ENCODE assay signal across 10 cellular contexts in the genomic region with DNA sequence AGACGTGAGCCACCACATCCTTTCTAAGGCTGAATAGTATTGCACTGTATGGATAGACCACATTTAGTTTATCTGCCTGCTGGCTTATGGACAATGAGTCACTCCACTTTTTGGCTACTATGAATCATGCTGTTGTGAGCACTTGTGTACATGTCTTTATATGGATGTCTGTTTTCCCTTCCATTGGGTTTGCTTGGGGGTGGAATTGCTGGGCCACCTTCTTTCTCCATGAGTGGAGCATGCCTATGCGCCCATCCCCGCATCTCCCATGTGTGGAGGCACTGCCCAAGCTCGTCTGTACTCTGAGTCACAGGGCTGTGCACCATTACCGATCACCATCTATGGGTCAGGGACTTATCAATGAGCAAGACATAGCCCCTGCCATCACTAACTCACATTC.
DNase-seq lines count a peak whose midpoint lies in the region; ATAC-seq and TF ChIP-seq lines count a peak whose summit lies in the region.
"Had no signal": no experiment of that assay in that cellular context is flagged by ENCODE, and none has a peak within 500 bp of the region (broad histone marks: within the 10 kb centered on the region; RNA-seq: fewer than 3 reads in every experiment).

No MANE protein-coding gene starts in this region.

- POLR2A ChIA-PET in A673 (lab: Charles Lee; ENCODE audit: low non-redundant PET): no interaction called here

- TF ChIP-seq CTCF in A673 (conservative IDR thresholded peaks at IDR 0.05; ENCODE audit: low read depth, low read length) (no peak), foreskin fibroblast (IDR thresholded peaks at IDR 0.05; ENCODE audit: low read depth, low read length) (no peak)

- H3K4me1 ChIP-seq in A673 (ENCODE audit: insufficient read depth, low read length, poor library complexity, severe bottlenecking): no peaks in the 10 kb centered on the region

- no peaks in the 10 kb centered on the region for H3K36me3 ChIP-seq in A673 (ENCODE audit: insufficient read depth, low read length, poor library complexity, severe bottlenecking)

- DNase-seq in A673 (ENCODE audit: low spot score): peak; percentile 12
- peak; percentile 81 for DNase-seq in GM04504 (ENCODE audit: low read depth)
- peak; percentile 83 to 88 for DNase-seq in foreskin fibroblast
- no peak for DNase-seq in NCI-H1694 treated with DMSO at 0.1 percent for 48 hours (lab: John Stamatoyannopoulos, UW)
- no peak for DNase-seq in NCI-H1417 treated with DMSO at 0.1 percent for 48 hours (lab: John Stamatoyannopoulos, UW)
- no peak for DNase-seq in central memory CD4-positive, alpha-beta T cell
- no peak for DNase-seq in NCI-H2029 (lab: John Stamatoyannopoulos, UW)
- DNase-seq: NCI-H1092 treated with DMSO at 0.1 percent for 48 hours had no signal

- H3K9me3 ChIP-seq in A673 (ENCODE audit: low read depth, low read length, poor library complexity, severe bottlenecking): no peaks in the 10 kb centered on the region

- H3K4me3 ChIP-seq in A673 (ENCODE audit: low read depth, low read length, poor library complexity, severe bottlenecking) (no peak overlapping the region), foreskin fibroblast (ENCODE audit: low read depth in 1 of 2, low read length in 2 of 2) (no peak overlapping the region)
- H3K4me3 ChIP-seq: SK-N-MC had no signal

- no TSS peak for BruUV-seq in A673 (replicated peaks; lab: Mats Ljungman, UMichigan)

- intact Hi-C loops in A673 (cut with micrococcal nuclease; ENCODE audit: unreplicated experiment): no loop called here

- CTCF ChIA-PET in A673 (lab: Charles Lee): no interaction called here

- ATAC-seq in SK-N-SH treated with all-trans-retinoic acid at 6 μM for 48 hours: peak; percentile 75

- no peaks in the 10 kb centered on the region for H3K27me3 ChIP-seq in A673 (replicated peaks; ENCODE audit: insufficient read depth, low read depth, low read length, poor library complexity)

- no peak overlapping the region for H3K27ac ChIP-seq in A673 (ENCODE audit: low read depth, low read length, poor library complexity, severe bottlenecking)
- H3K27ac ChIP-seq: SK-N-MC had no signal

TF ChIP-seq in SK-N-SH treated with all-trans-retinoic acid at 6 μM for 48 hours, 23 proteins besides CTCF, POLR2A, EP300 and RAD21:
- TF ChIP-seq, protein P1, sequence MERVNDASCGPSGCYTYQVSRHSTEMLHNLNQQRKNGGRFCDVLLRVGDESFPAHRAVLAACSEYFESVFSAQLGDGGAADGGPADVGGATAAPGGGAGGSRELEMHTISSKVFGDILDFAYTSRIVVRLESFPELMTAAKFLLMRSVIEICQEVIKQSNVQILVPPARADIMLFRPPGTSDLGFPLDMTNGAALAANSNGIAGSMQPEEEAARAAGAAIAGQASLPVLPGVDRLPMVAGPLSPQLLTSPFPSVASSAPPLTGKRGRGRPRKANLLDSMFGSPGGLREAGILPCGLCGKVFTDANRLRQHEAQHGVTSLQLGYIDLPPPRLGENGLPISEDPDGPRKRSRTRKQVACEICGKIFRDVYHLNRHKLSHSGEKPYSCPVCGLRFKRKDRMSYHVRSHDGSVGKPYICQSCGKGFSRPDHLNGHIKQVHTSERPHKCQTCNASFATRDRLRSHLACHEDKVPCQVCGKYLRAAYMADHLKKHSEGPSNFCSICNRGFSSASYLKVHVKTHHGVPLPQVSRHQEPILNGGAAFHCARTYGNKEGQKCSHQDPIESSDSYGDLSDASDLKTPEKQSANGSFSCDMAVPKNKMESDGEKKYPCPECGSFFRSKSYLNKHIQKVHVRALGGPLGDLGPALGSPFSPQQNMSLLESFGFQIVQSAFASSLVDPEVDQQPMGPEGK (CRISPR knock-in tag; IDR thresholded peaks at IDR 0.05; ENCODE audit: borderline replicate concordance): no peak
- TF ChIP-seq CSDC2 (CRISPR knock-in tag; IDR thresholded peaks at IDR 0.05): no peak
- TF ChIP-seq SNAI2 (CRISPR knock-in tag; IDR thresholded peaks at IDR 0.05): no peak
- TF ChIP-seq ZNF8 (CRISPR knock-in tag; IDR thresholded peaks at IDR 0.05): no peak
- TF ChIP-seq ZNF70 (CRISPR knock-in tag; IDR thresholded peaks at IDR 0.05): no peak
- TF ChIP-seq ZC3H10 (CRISPR knock-in tag; IDR thresholded peaks at IDR 0.05): no peak
- no peak for TF ChIP-seq ISL1 (CRISPR knock-in tag; IDR thresholded peaks at IDR 0.05)
- TF ChIP-seq BACH2 (CRISPR knock-in tag; IDR thresholded peaks at IDR 0.05; ENCODE audit: borderline replicate concordance): no peak
- TF ChIP-seq ZFP3 (CRISPR knock-in tag; IDR thresholded peaks at IDR 0.05): no peak

Comparison
In these comparisons a context has a peak if more than half of its experiments do, and no peak if none do; other contexts are left out.
1. DNase-seq: peak in A673 (single experiment), GM04504 (single experiment) and foreskin fibroblast (2 of 2); none in NCI-H1694 treated with DMSO at 0.1 percent for 48 hours (single experiment), NCI-H1417 treated with DMSO at 0.1 percent for 48 hours (single experiment), central memory CD4-positive, alpha-beta T cell (single experiment) and NCI-H2029 (single experiment).